27 cellular contexts compared by ENCODE assay signal in genomic region chr5:174110290-174110689, GRCh38.
"Had no signal": no experiment of that assay in that cellular context is flagged by ENCODE, and none has a peak within 500 bp of the region (broad histone marks: within the 10 kb centered on the region; RNA-seq: fewer than 3 reads in every experiment).

No MANE protein-coding gene starts in this region.

- H3K36me3 Mint-ChIP-seq: activated naive CD4-positive, alpha-beta T cell treated with anti-CD3 and anti-CD28 coated beads, Interleukin-2, amount 50 U/mL, for 24 hours; activated naive CD8-positive, alpha-beta T cell treated with anti-CD3 and anti-CD28 coated beads, Interleukin-2, amount 10 ng/mL, durations not matched to agents 7 days and 5 days had no signal

- H3K36me3 ChIP-seq: MG63, SJCRH30 had no signal

- DNase-seq: activated CD4-positive, alpha-beta T cell treated with anti-CD3 and anti-CD28 coated beads, Interleukin-2, amount 10 ng/mL, durations not matched to agents 24 days and 14 days; activated CD4-positive, alpha-beta T cell treated with anti-CD3 and anti-CD28 coated beads, Interleukin-2, amount 50 U/mL, for 4 hours; activated CD8-positive, alpha-beta T cell treated with anti-CD3 and anti-CD28 coated beads for 36 hours; activated gamma-delta T cell; activated naive CD4-positive, alpha-beta T cell treated with Interleukin-2 at 50 U/mL for 16 hours; activated naive CD8-positive, alpha-beta T cell treated with anti-CD3 and anti-CD28 coated beads, Interleukin-2, amount 10 ng/mL, durations not matched to agents 7 days and 5 days; activated T-cell treated with anti-CD3 and anti-CD28 coated beads, Interleukin-2, amount 50 U/mL, for 1 hour; body of pancreas; central memory CD4-positive, alpha-beta T cell; Kasumi-1; KG1; MG63; NCI-H1048; NCI-H1105 treated with DMSO at 0.1 percent for 48 hours; NCI-H1436; NCI-H1694; NCI-H1930; NCI-H2107; NCI-H2171; NCI-H510A; NCI-H526; NCI-H774; SHP77; SJCRH30 had no signal

- H3K27ac ChIP-seq: body of pancreas, SJCRH30, SK-N-MC had no signal

- H3K9me3 Mint-ChIP-seq: activated CD4-positive, alpha-beta T cell treated with anti-CD3 and anti-CD28 coated beads, Interleukin-2, amount 10 ng/mL, durations not matched to agents 24 days and 14 days; activated CD8-positive, alpha-beta T cell treated with anti-CD3 and anti-CD28 coated beads for 36 hours; activated naive CD4-positive, alpha-beta T cell treated with anti-CD3 and anti-CD28 coated beads, Interleukin-2, amount 50 U/mL, for 24 hours; activated naive CD8-positive, alpha-beta T cell treated with anti-CD3 and anti-CD28 coated beads, Interleukin-2, amount 10 ng/mL, durations not matched to agents 7 days and 5 days; activated T-helper 2 cell treated with anti-CD3 and anti-CD28 coated beads, Interferon-gamma antibody, Interleukin-2, Interleukin-4, amounts not matched to agents 10 μg/mL and 5 μg/mL and 100 μg/mL, durations not matched to agents 14 hours and 24 hours and 36 hours had no signal

- H3K4me1 ChIP-seq: body of pancreas, SJCRH30 had no signal

- H3K27ac Mint-ChIP-seq: activated CD4-positive, alpha-beta T cell treated with anti-CD3 and anti-CD28 coated beads, Interleukin-2, amount 10 ng/mL, durations not matched to agents 24 days and 14 days; activated CD8-positive, alpha-beta T cell treated with anti-CD3 and anti-CD28 coated beads for 36 hours; activated naive CD4-positive, alpha-beta T cell treated with anti-CD3 and anti-CD28 coated beads, Interleukin-2, amount 50 U/mL, for 24 hours; activated naive CD8-positive, alpha-beta T cell treated with anti-CD3 and anti-CD28 coated beads, Interleukin-2, amount 10 ng/mL, durations not matched to agents 7 days and 5 days; activated T-helper 2 cell treated with anti-CD3 and anti-CD28 coated beads, Interferon-gamma antibody, Interleukin-2, Interleukin-4, amounts not matched to agents 10 μg/mL and 5 μg/mL and 100 μg/mL, durations not matched to agents 14 hours and 24 hours and 36 hours had no signal

- H3K4me3 Mint-ChIP-seq: activated CD4-positive, alpha-beta T cell treated with anti-CD3 and anti-CD28 coated beads, Interleukin-2, amount 10 ng/mL, durations not matched to agents 24 days and 14 days; activated CD8-positive, alpha-beta T cell treated with anti-CD3 and anti-CD28 coated beads for 36 hours; activated naive CD4-positive, alpha-beta T cell treated with anti-CD3 and anti-CD28 coated beads, Interleukin-2, amount 50 U/mL, for 24 hours; activated naive CD8-positive, alpha-beta T cell treated with anti-CD3 and anti-CD28 coated beads, Interleukin-2, amount 10 ng/mL, durations not matched to agents 7 days and 5 days had no signal

- H3K9me3 ChIP-seq: body of pancreas, MG63, SJCRH30 had no signal

- H3K27me3 ChIP-seq: body of pancreas, SJCRH30 had no signal

- H3K27me3 Mint-ChIP-seq: activated CD4-positive, alpha-beta T cell treated with anti-CD3 and anti-CD28 coated beads, Interleukin-2, amount 10 ng/mL, durations not matched to agents 24 days and 14 days; activated naive CD8-positive, alpha-beta T cell treated with anti-CD3 and anti-CD28 coated beads, Interleukin-2, amount 10 ng/mL, durations not matched to agents 7 days and 5 days had no signal

- H3K4me1 Mint-ChIP-seq: activated CD4-positive, alpha-beta T cell treated with anti-CD3 and anti-CD28 coated beads, Interleukin-2, amount 10 ng/mL, durations not matched to agents 24 days and 14 days; activated naive CD4-positive, alpha-beta T cell treated with anti-CD3 and anti-CD28 coated beads, Interleukin-2, amount 50 U/mL, for 24 hours; activated naive CD8-positive, alpha-beta T cell treated with anti-CD3 and anti-CD28 coated beads, Interleukin-2, amount 10 ng/mL, durations not matched to agents 7 days and 5 days had no signal

- H3K4me3 ChIP-seq: body of pancreas, MG63, SJCRH30, SK-N-MC had no signal
